ENCODE assay signal across 1 cellular context in the genomic region with DNA sequence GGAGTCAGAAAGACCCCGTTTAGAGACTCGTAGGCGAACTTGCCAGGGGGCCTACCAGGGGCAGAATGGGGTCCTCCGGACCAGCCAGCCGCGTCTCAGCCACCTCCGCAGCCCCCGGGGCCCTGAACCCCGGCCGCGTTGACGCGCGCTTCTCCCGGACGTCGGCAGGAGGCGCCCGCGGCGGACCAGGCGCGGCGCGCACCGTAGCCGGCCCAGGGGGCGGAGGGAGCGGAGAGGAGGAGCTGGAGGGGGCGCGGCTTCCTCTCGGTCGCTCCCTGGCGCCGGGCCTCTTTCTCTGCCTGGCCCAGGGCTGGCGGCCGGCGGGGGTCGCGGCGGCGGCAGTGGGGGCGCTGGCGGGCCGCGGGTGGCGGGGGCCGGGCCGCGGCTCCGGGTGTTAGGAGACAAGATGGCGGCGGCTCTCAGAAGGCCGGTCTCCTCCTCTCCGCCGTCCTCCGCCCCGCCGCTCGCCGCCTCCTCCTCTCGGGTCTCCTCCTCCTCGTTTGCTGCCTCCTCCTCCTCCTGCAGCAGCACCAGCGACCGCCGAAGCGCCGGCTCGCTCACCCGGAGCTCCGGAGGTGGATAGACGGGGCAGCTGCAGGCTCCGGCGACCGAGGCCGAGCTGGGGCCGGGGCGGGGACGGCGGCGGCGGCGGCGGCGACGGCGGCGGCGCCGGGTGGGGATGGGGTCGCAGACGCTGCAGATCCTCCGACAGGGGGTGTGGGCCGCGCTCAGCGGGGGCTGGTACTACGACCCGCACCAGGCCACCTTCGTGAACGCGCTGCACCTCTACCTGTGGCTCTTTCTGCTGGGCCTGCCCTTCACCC.
TF ChIP-seq lines count a peak whose summit lies in the region.

A gene (plus strand): TSS at position 288 of the 824 bp plus-strand sequence. CDS start 392 bp downstream, at position 680.

TF ChIP-seq in IMR-90, 13 proteins besides CTCF, POLR2A, EP300 and RAD21 (continued from another document):
- TF ChIP-seq, protein P1, sequence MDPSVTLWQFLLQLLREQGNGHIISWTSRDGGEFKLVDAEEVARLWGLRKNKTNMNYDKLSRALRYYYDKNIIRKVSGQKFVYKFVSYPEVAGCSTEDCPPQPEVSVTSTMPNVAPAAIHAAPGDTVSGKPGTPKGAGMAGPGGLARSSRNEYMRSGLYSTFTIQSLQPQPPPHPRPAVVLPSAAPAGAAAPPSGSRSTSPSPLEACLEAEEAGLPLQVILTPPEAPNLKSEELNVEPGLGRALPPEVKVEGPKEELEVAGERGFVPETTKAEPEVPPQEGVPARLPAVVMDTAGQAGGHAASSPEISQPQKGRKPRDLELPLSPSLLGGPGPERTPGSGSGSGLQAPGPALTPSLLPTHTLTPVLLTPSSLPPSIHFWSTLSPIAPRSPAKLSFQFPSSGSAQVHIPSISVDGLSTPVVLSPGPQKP (IDR thresholded peaks at IDR 0.05; ENCODE audit: borderline replicate concordance, low read depth, low read length): no peak
- TF ChIP-seq BHLHE40 (IDR thresholded peaks at IDR 0.05; ENCODE audit: low read depth, low read length): no peak
- TF ChIP-seq CEBPB (IDR thresholded peaks at IDR 0.05; ENCODE audit: low read depth, low read length): no peak
- peak; percentile 96 for TF ChIP-seq MAZ (IDR thresholded peaks at IDR 0.05; ENCODE audit: borderline replicate concordance, low read depth, low read length)
- peak; percentile 58 for TF ChIP-seq SMC3 (IDR thresholded peaks at IDR 0.05; ENCODE audit: low read depth, low read length)
- no peak; the same call in 1 of the 2 replicates for TF ChIP-seq CHD1 (IDR thresholded peaks at IDR 0.05; ENCODE audit: low read depth, low read length)
- TF ChIP-seq, protein P2, sequence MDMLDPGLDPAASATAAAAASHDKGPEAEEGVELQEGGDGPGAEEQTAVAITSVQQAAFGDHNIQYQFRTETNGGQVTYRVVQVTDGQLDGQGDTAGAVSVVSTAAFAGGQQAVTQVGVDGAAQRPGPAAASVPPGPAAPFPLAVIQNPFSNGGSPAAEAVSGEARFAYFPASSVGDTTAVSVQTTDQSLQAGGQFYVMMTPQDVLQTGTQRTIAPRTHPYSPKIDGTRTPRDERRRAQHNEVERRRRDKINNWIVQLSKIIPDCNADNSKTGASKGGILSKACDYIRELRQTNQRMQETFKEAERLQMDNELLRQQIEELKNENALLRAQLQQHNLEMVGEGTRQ (IDR thresholded peaks at IDR 0.05; ENCODE audit: low read depth, low read length): no peak
- no peak for TF ChIP-seq RCOR1 (IDR thresholded peaks at IDR 0.05; ENCODE audit: insufficient replicate concordance, low read length)
- no peak for TF ChIP-seq NFE2L2 (IDR thresholded peaks at IDR 0.05; ENCODE audit: low read depth, low read length)
- 0 out of 2 replicates have a peak, but pooled peaks have one; percentile 30 for TF ChIP-seq MXI1 (IDR thresholded peaks at IDR 0.05; ENCODE audit: borderline replicate concordance, low read depth, low read length)
TF ChIP-seq in IMR-90: peak in this region for 3.
